Comparison of ENCODE assay signal across 16 cellular contexts in genomic region chr20:62648318-62648995, GRCh38. TPM values are rescaled to one million over a fixed set of nuclear protein-coding genes. Genes with fewer than 3 reads are reported as not detected.
DNase-seq lines count a peak whose midpoint lies in the region; ATAC-seq, FAIRE-seq and TF ChIP-seq lines count a peak whose summit lies in the region.
"Had no signal": no experiment of that assay in that cellular context is flagged by ENCODE, and none has a peak within 500 bp of the region (broad histone marks: within the 10 kb centered on the region; RNA-seq: fewer than 3 reads in every experiment).

No MANE protein-coding gene starts in this region.

- H3K27me3 Mint-ChIP-seq in activated naive CD4-positive, alpha-beta T cell treated with anti-CD3 and anti-CD28 coated beads, Interleukin-2, amount 10 ng/mL, durations not matched to agents 7 days and 5 days = no peaks in the 10 kb centered on the region

- H3K27me3 ChIP-seq in layer of hippocampus (ENCODE audit: control insufficient read depth, insufficient read depth, low read length) = peaks cover 6% of the 10 kb centered on the region
- H3K27me3 ChIP-seq in testis = no peaks in the 10 kb centered on the region
- H3K27me3 ChIP-seq in PC-9 (ENCODE audit: insufficient read depth, low read depth) = no peaks in the 10 kb centered on the region

- H3F3A ChIP-seq in PC-9 (ENCODE audit: insufficient read depth, low read depth) = peaks cover 57% of the 10 kb centered on the region; the same call in 1 of the 2 replicates

- ATAC-seq in HG02623 (IDR thresholded peaks at IDR 0.05; ENCODE audit: unreplicated experiment) (no peak), GM21423 (IDR thresholded peaks at IDR 0.05; ENCODE audit: unreplicated experiment) (no peak)
- ATAC-seq: stimulated activated effector memory CD8-positive, alpha-beta T cell treated with anti-CD3 and anti-CD28 coated beads, Interleukin-12 subunit alpha, Interleukin-12 subunit beta, amount 100 ng/mL, for 72 hours had no signal

- peak overlapping the region; percentile 2 for H3K27ac ChIP-seq in layer of hippocampus (ENCODE audit: low read depth, low read length)
- peak overlapping the region; percentile 60 to 77 for H3K27ac ChIP-seq in testis
- no peak overlapping the region for H3K27ac ChIP-seq in PC-9

- no peaks in the 10 kb centered on the region for H3K9me2 ChIP-seq in PC-9 (ENCODE audit: insufficient read depth)

- TF ChIP-seq CTCF in testis (IDR thresholded peaks at IDR 0.05) (no peak), PC-9 (conservative IDR thresholded peaks at IDR 0.05) (no peak)

- H3K27ac Mint-ChIP-seq in activated naive CD4-positive, alpha-beta T cell treated with anti-CD3 and anti-CD28 coated beads, Interleukin-2, amount 10 ng/mL, durations not matched to agents 7 days and 5 days = peak overlapping the region; percentile 99

- no peak for DNase-seq in activated naive CD4-positive, alpha-beta T cell treated with anti-CD3 and anti-CD28 coated beads, Interleukin-2, amount 10 ng/mL, durations not matched to agents 7 days and 5 days
- DNase-seq in activated naive CD4-positive, alpha-beta T cell (lab: John Stamatoyannopoulos, UW) = no peak
- DNase-seq in HTR-8/SVneo (ENCODE audit: insufficient read length, low spot score) (no peak), testis (no peak), PC-9 (no peak)
- DNase-seq: ACHN; activated CD4-positive, CD25-positive, alpha-beta regulatory T cell treated with anti-CD3 and anti-CD28 coated beads, Interleukin-2, amount 50 U/mL, for 72 hours; activated gamma-delta T cell treated with Interleukin-2 at 50 U/mL for 16 hours; foreskin melanocyte; SHP77 treated with DMSO at 0.1 percent for 48 hours had no signal

- BruUV-seq in PC-9 (replicated peaks; lab: Mats Ljungman, UMichigan) = no TSS peak

- no peaks in the 10 kb centered on the region for H3K36me3 ChIP-seq in testis (ENCODE audit: low read depth, missing control alignments)
- peaks cover 20% of the 10 kb centered on the region; the same call in 1 of the 2 replicates for H3K36me3 ChIP-seq in PC-9 (ENCODE audit: low read depth)

- CTCF ChIA-PET in activated naive CD4-positive, alpha-beta T cell treated with anti-CD3 and anti-CD28 coated beads, Interleukin-2, amount 10 ng/mL, durations not matched to agents 7 days and 5 days (lab: Charles Lee) = interaction anchor here (0.7 kb wide), 1 partner anchor 12 kb away, joined by 4 read pairs; no protein-coding TSS in a partner anchor
- CTCF ChIA-PET in PC-9 (lab: Charles Lee) = interaction anchor here (0.6 kb wide), 1 partner anchor 164 kb away, joined by 3 read pairs; no protein-coding TSS in a partner anchor

- peaks cover 98% of the 10 kb centered on the region for H3K79me2 ChIP-seq in PC-9 (ENCODE audit: low read depth)

- peaks cover 44% of the 10 kb centered on the region for H3K36me3 Mint-ChIP-seq in activated naive CD4-positive, alpha-beta T cell treated with anti-CD3 and anti-CD28 coated beads, Interleukin-2, amount 10 ng/mL, durations not matched to agents 7 days and 5 days

- WGBS in testis, 2 donors = 80 to 82% methylated on average over 2 to 20 of the region's 21 CpGs

- POLR2A ChIA-PET in PC-9 (lab: Charles Lee; ENCODE audit: unreplicated experiment) = no interaction called here

- H3K4me3 Mint-ChIP-seq in activated naive CD4-positive, alpha-beta T cell treated with anti-CD3 and anti-CD28 coated beads, Interleukin-2, amount 10 ng/mL, durations not matched to agents 7 days and 5 days = no peak overlapping the region
- H3K4me3 Mint-ChIP-seq: stimulated activated effector memory CD8-positive, alpha-beta T cell treated with anti-CD3 and anti-CD28 coated beads, Interleukin-12 subunit alpha, Interleukin-12 subunit beta, amount 100 ng/mL, for 72 hours had no signal

- TF ChIP-seq POLR2A in testis (IDR thresholded peaks at IDR 0.05) = no peak

- intact Hi-C loops in testis (cut with DNase I; ENCODE audit: low total_unique reads) = no loop called here
- intact Hi-C loops in PC-9 (cut with micrococcal nuclease; ENCODE audit: unreplicated experiment) = no loop called here

- peaks cover 97% of the 10 kb centered on the region for H3K4me1 Mint-ChIP-seq in activated naive CD4-positive, alpha-beta T cell treated with anti-CD3 and anti-CD28 coated beads, Interleukin-2, amount 10 ng/mL, durations not matched to agents 7 days and 5 days

- no peak overlapping the region for H2AFZ ChIP-seq in PC-9

- no peaks in the 10 kb centered on the region for H3K9me3 Mint-ChIP-seq in activated naive CD4-positive, alpha-beta T cell treated with anti-CD3 and anti-CD28 coated beads, Interleukin-2, amount 10 ng/mL, durations not matched to agents 7 days and 5 days
- H3K9me3 Mint-ChIP-seq: stimulated activated effector memory CD8-positive, alpha-beta T cell treated with anti-CD3 and anti-CD28 coated beads, Interleukin-12 subunit alpha, Interleukin-12 subunit beta, amount 100 ng/mL, for 72 hours had no signal

- peaks cover 91% of the 10 kb centered on the region for H4K20me1 ChIP-seq in PC-9 (ENCODE audit: insufficient read depth)

- H3K4me2 ChIP-seq in PC-9 = no peak overlapping the region

- H3K4me3 ChIP-seq in testis = no peak overlapping the region
- no peak overlapping the region for H3K4me3 ChIP-seq in PC-9

- H3K9me3 ChIP-seq in testis = no peaks in the 10 kb centered on the region
- no peaks in the 10 kb centered on the region for H3K9me3 ChIP-seq in PC-9 (ENCODE audit: insufficient read depth, low read depth)

- H3K4me1 ChIP-seq in testis = peaks cover 33% of the 10 kb centered on the region
- H3K4me1 ChIP-seq in PC-9 (replicated peaks; ENCODE audit: insufficient read depth) = peaks cover 73% of the 10 kb centered on the region

- peak; percentile 23 for FAIRE-seq in HTR-8/SVneo (lab: Jason Lieb, UNC)
- FAIRE-seq: astrocyte, urothelium cell line had no signal

RNA-seq across cellular contexts. Expression of gene SLCO4A1, which starts 6.2 kb away (rescaled TPM):
- total RNA-seq in testis = 10 to 100 TPM in 1 of 2 donors, 1 to 10 TPM in 1; 9.8 to 14.2 TPM
- 4.2 TPM for polyA plus RNA-seq in testis (ENCODE audit: insufficient read depth, low read depth, low replicate concordance)
- 14.1 and 19.3 TPM in 2 replicates for total RNA-seq in PC-9 (2021)
